In genomic region chr20:33719277-33719988, GRCh38 we compare ENCODE assay signal across 9 cellular contexts. TPM values are rescaled to one million over a fixed set of nuclear protein-coding genes. Genes with fewer than 3 reads are reported as not detected.
DNase-seq lines count a peak whose midpoint lies in the region; ATAC-seq and TF ChIP-seq lines count a peak whose summit lies in the region.
"Had no signal": no experiment of that assay in that cellular context is flagged by ENCODE, and none has a peak within 500 bp of the region (broad histone marks: within the 10 kb centered on the region; RNA-seq: fewer than 3 reads in every experiment).

No MANE protein-coding gene starts in this region.

- H3K4me3 ChIP-seq in GM08714 (ENCODE audit: low read length) (peak overlapping the region; percentile 67; the same call in 1 of the 2 replicates), Peyer's patch (peak overlapping the region; percentile 80 to 94 (median 90)), esophagus (ENCODE audit: low read depth in 1 of 2, low read length in 2 of 2) (peak overlapping the region; percentile 74 to 96), psoas muscle (peak overlapping the region; percentile 89)

- 40 to 47% methylated on average over 13 of the region's 13 CpGs for WGBS in esophagus, 2 donors
- WGBS in psoas muscle, 3 donors: 42 to 49% (median 42%) methylated on average over 13 of the region's 13 CpGs

- H3K4me1 ChIP-seq in Peyer's patch: peaks cover 0 to 18% (median 6%) of the 10 kb centered on the region in 4 donors
- H3K4me1 ChIP-seq in esophagus (ENCODE audit: control insufficient read depth in 2 of 2, insufficient read depth in 2 of 2, low read length in 1 of 2): peaks cover 5 to 7% of the 10 kb centered on the region in 2 donors
- H3K4me1 ChIP-seq in psoas muscle: peaks cover 10% of the 10 kb centered on the region

- peaks cover 0 to 11% (median 0%) of the 10 kb centered on the region in 3 donors for H3K36me3 ChIP-seq in Peyer's patch
- no peaks in the 10 kb centered on the region for H3K36me3 ChIP-seq in esophagus (ENCODE audit: control insufficient read depth in 2 of 2, insufficient read depth in 2 of 2, low read length in 1 of 2)
- peaks cover 0 to 9% of the 10 kb centered on the region in 2 donors for H3K36me3 ChIP-seq in psoas muscle (ENCODE audit: insufficient read depth in 1 of 2, low read depth in 1 of 2)

- intact Hi-C loops in psoas muscle (cut with DNase I): no loop called here

- H3K27ac ChIP-seq in Peyer's patch (peak overlapping the region; percentile 72 to 86 (median 78)), esophagus (ENCODE audit: low read depth in 2 of 2, low read length in 1 of 2) (peak overlapping the region; percentile 64 to 88), psoas muscle (peak overlapping the region; percentile 84)

- ATAC-seq in psoas muscle: no peak
- no peak for ATAC-seq in GM19452 (IDR thresholded peaks at IDR 0.05; ENCODE audit: unreplicated experiment)
- ATAC-seq in HG02763 (IDR thresholded peaks at IDR 0.05; ENCODE audit: unreplicated experiment): no peak

- H3K27me3 ChIP-seq in Peyer's patch: no peaks in the 10 kb centered on the region
- H3K27me3 ChIP-seq in esophagus (ENCODE audit: control insufficient read depth in 1 of 2, insufficient read depth in 2 of 2, low read length in 2 of 2): no peaks in the 10 kb centered on the region
- H3K27me3 ChIP-seq in psoas muscle (ENCODE audit: insufficient read depth in 3 of 3, low read length in 2 of 3): no peaks in the 10 kb centered on the region

- TF ChIP-seq CTCF in Peyer's patch (IDR thresholded peaks at IDR 0.05) (no peak), psoas muscle (IDR thresholded peaks at IDR 0.05) (no peak)

- TF ChIP-seq POLR2A in Peyer's patch (IDR thresholded peaks at IDR 0.05): no peak

- H3K9me3 ChIP-seq in Peyer's patch (no peaks in the 10 kb centered on the region), esophagus (ENCODE audit: control insufficient read depth in 2 of 2, insufficient read depth in 1 of 2, low read depth in 1 of 2, low read length in 1 of 2) (no peaks in the 10 kb centered on the region), psoas muscle (no peaks in the 10 kb centered on the region)

- no peak for DNase-seq in Peyer's patch
- no peak for DNase-seq in psoas muscle
- DNase-seq in NCI-H2029 (lab: John Stamatoyannopoulos, UW): no peak
- DNase-seq in NCI-H82 (lab: John Stamatoyannopoulos, UW): no peak

RNA-seq across cellular contexts. Expression of gene PXMP4, which starts 0.7 kb away (rescaled TPM):
- total RNA-seq in Peyer's patch (10 to 100 TPM in 2 of 4 donors, 1 to 10 TPM in 1, under 1 TPM in 1; 0.83 to 15.3 (median 8.1) TPM), psoas muscle (10 to 100 TPM in 1 of 4 donors, 1 to 10 TPM in 3; 4.2 to 10.6 (median 5.1) TPM)
- polyA plus RNA-seq in esophagus (1 to 10 TPM; 5.4 to 5.8 TPM), psoas muscle (1 to 10 TPM; 1.9 to 6.0 (median 3.4) TPM)

RNA-seq across cellular contexts. Expression of gene ZNF341, which starts 12.4 kb away (rescaled TPM):
- total RNA-seq in Peyer's patch (10 to 100 TPM in 1 of 4 donors, 1 to 10 TPM in 3; 2.5 to 13.5 (median 3.6) TPM), psoas muscle (1 to 10 TPM; 1.3 to 2.4 (median 1.5) TPM)
- polyA plus RNA-seq in esophagus (1 to 10 TPM; 2.6 to 4.5 TPM), psoas muscle (1 to 10 TPM; 1.5 to 3.0 (median 2.5) TPM)

RNA-seq across cellular contexts. Expression of gene E2F1, which starts 33.2 kb away (rescaled TPM):
- total RNA-seq in Peyer's patch (10 to 100 TPM in 1 of 4 donors, 1 to 10 TPM in 3; 2.1 to 32.2 (median 4.9) TPM), psoas muscle (1 to 10 TPM in 2 of 4 donors, under 1 TPM in 2; 0.73 to 1.3 (median 0.94) TPM)
- polyA plus RNA-seq in esophagus (1 to 10 TPM; 6.4 to 6.7 TPM), psoas muscle (1 to 10 TPM in 1 of 3 donors, under 1 TPM in 2; 0.79 to 6.5 (median 0.84) TPM)

RNA-seq across cellular contexts. Expression of gene NECAB3, which starts 45.2 kb away (rescaled TPM):
- total RNA-seq in Peyer's patch: 100 to 1,000 TPM in 3 of 4 donors, 10 to 100 TPM in 1; 77.1 to 146 (median 110) TPM
- polyA plus RNA-seq in esophagus: 10 to 100 TPM; 13.5 to 18.4 TPM
- 10 to 100 TPM; 57.9 to 98.0 (median 77.3) TPM for total RNA-seq in psoas muscle
- 10 to 100 TPM; 37.8 to 72.0 (median 63.7) TPM for polyA plus RNA-seq in psoas muscle

RNA-seq across cellular contexts. Expression of gene ACTL10, which starts 52.7 kb away (rescaled TPM):
- total RNA-seq in Peyer's patch (1 to 10 TPM in 3 of 4 donors, not detected in 1; 1.2 to 3.1 (median 2.5) TPM), psoas muscle (under 1 TPM in 3 of 4 donors, not detected in 1; 0.27 to 0.42 (median 0.37) TPM)
- polyA plus RNA-seq in esophagus (1 to 10 TPM; 1.4 to 2.8 TPM), psoas muscle (under 1 TPM; 0.04 to 0.74 (median 0.42) TPM)
- total RNA-seq: RPMI7951 had no signal
